Comparison of ENCODE assay signal across 9 cellular contexts in the genomic region with DNA sequence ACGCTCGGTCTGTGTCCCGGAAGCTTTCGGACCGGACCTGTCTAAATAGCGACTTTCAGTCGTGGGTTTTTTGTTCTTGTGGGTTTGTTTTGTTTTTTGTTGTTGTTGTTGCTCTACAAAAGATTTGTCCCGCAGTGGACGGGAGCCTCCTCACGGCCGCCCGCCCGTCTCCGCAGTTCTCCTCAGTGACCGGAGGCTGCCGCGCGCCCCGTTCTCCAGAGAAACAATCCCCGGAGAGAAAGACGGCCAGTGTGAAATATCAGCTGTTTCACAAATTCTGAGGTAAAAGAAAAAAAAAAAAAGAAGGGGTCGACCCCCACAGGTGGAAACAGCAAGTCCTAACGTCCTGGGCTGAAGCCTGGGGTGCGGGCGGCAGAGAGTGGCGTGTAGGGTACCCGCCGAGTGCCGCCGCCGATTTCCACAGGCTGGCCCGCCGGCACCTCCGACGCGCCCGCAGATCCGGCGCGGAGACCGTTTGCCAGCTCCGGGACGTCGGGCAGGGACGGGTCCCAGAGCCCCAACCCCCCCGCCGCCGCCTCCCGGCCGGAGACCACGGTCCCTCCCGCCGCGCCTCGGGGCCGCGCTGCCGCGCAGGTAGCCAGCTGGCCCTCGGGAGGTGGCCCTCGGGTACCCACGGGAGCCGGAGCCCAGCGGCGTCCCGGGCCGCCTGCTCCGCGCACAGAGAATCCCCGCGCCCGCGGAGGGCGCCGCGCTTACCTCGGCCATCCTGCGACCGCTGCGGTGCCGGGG. TPM values are rescaled to one million over a fixed set of nuclear protein-coding genes. Genes with fewer than 3 reads are reported as not detected.
DNase-seq lines count a peak whose midpoint lies in the region; ATAC-seq and TF ChIP-seq lines count a peak whose summit lies in the region.
"Had no signal": no experiment of that assay in that cellular context is flagged by ENCODE, and none has a peak within 500 bp of the region (broad histone marks: within the 10 kb centered on the region; RNA-seq: fewer than 3 reads in every experiment).

No MANE protein-coding gene starts in this region.

- in situ Hi-C loops in brain microvascular endothelial cell (cut with HindIII; ENCODE audit: low pct_ligation_motif_present, low sequenced_read_pairs) = no loop called here

- no peaks in the 10 kb centered on the region for H3K9me3 Mint-ChIP-seq in T-helper 1 cell treated with Interleukin-12 subunit alpha and Interleukin-12 subunit beta and Interleukin-4 antibody, amounts not matched to agents 30 μg/mL and 1 μg/mL, for 36 hours

- H3K27me3 ChIP-seq in brain microvascular endothelial cell (replicated peaks) (no peaks in the 10 kb centered on the region), thoracic aorta (replicated peaks; ENCODE audit: insufficient read depth) (peaks cover 18% of the 10 kb centered on the region)
- H3K27me3 ChIP-seq: BLaER1 treated with 17β-estradiol and CSF1 and Interleukin-3, amounts not matched to agents 10 nM and 100 nM had no signal

- H3K4me1 Mint-ChIP-seq in T-helper 1 cell treated with Interleukin-12 subunit alpha and Interleukin-12 subunit beta and Interleukin-4 antibody, amounts not matched to agents 30 μg/mL and 1 μg/mL, for 36 hours (ENCODE audit: low read depth) = peaks cover 3% of the 10 kb centered on the region

- no peaks in the 10 kb centered on the region for H3K36me3 Mint-ChIP-seq in T-helper 1 cell treated with Interleukin-12 subunit alpha and Interleukin-12 subunit beta and Interleukin-4 antibody, amounts not matched to agents 30 μg/mL and 1 μg/mL, for 36 hours (ENCODE audit: low read depth)

- peak overlapping the region; percentile 16 for H3K27ac ChIP-seq in brain microvascular endothelial cell
- H3K27ac ChIP-seq in thoracic aorta = no peak overlapping the region
- H3K27ac ChIP-seq: BLaER1 treated with 17β-estradiol and CSF1 and Interleukin-3, amounts not matched to agents 10 nM and 100 nM had no signal

- DNase-seq in T-helper 1 cell (no peak), brain microvascular endothelial cell (no peak), islet precursor cell (peak; percentile 56), thoracic aorta (ENCODE audit: low spot score) (no peak), SK-N-DZ (ENCODE audit: low spot score) (no peak), NCI-H1694 treated with DMSO at 0.1 percent for 48 hours (lab: John Stamatoyannopoulos, UW) (no peak)
- DNase-seq in stimulated activated naive CD4-positive, alpha-beta T cell treated with Interleukin-2 at 50 U/mL for 16 hours (lab: John Stamatoyannopoulos, UW) = no peak

- ATAC-seq in thoracic aorta (ENCODE audit: insufficient number of reproducible peaks, low FRiP score, low read depth) = no peak

- no peaks in the 10 kb centered on the region for H3K9me3 ChIP-seq in thoracic aorta

- H3K27ac Mint-ChIP-seq in T-helper 1 cell treated with Interleukin-12 subunit alpha and Interleukin-12 subunit beta and Interleukin-4 antibody, amounts not matched to agents 30 μg/mL and 1 μg/mL, for 36 hours = peak overlapping the region; percentile 19

- H3K4me3 ChIP-seq in brain microvascular endothelial cell (ENCODE audit: low read depth, low read length) (peak overlapping the region; percentile 78), thoracic aorta (peak overlapping the region; percentile 67)
- H3K4me3 ChIP-seq: BLaER1 treated with 17β-estradiol and CSF1 and Interleukin-3, amounts not matched to agents 10 nM and 100 nM had no signal

- peaks cover 82% of the 10 kb centered on the region for H3K27me3 Mint-ChIP-seq in T-helper 1 cell treated with Interleukin-12 subunit alpha and Interleukin-12 subunit beta and Interleukin-4 antibody, amounts not matched to agents 30 μg/mL and 1 μg/mL, for 36 hours (ENCODE audit: low read depth)

- H3K36me3 ChIP-seq in brain microvascular endothelial cell (replicated peaks) = no peaks in the 10 kb centered on the region
- H3K36me3 ChIP-seq in thoracic aorta = no peaks in the 10 kb centered on the region
- H3K36me3 ChIP-seq: BLaER1 treated with 17β-estradiol and CSF1 and Interleukin-3, amounts not matched to agents 10 nM and 100 nM had no signal

- TF ChIP-seq CTCF in brain microvascular endothelial cell (IDR thresholded peaks at IDR 0.05; ENCODE audit: low read depth, low read length, missing control alignments) = no peak
- TF ChIP-seq CTCF in thoracic aorta (IDR thresholded peaks at IDR 0.05) = no peak

- H3K4me1 ChIP-seq in thoracic aorta (ENCODE audit: control insufficient read depth in 1 of 2, low read depth in 2 of 2) = peaks cover 7 to 9% of the 10 kb centered on the region in 2 donors
- H3K4me1 ChIP-seq: BLaER1 treated with 17β-estradiol and CSF1 and Interleukin-3, amounts not matched to agents 10 nM and 100 nM had no signal

- no peak overlapping the region for H3K4me3 Mint-ChIP-seq in T-helper 1 cell treated with Interleukin-12 subunit alpha and Interleukin-12 subunit beta and Interleukin-4 antibody, amounts not matched to agents 30 μg/mL and 1 μg/mL, for 36 hours

RNA-seq across cellular contexts. Expression of gene BNC1, which starts 0.5 kb away (rescaled TPM):
- total RNA-seq in thoracic aorta = 1 to 10 TPM in 1 of 2 donors, under 1 TPM in 1; 0.49 to 1.2 TPM
- polyA plus RNA-seq in SK-N-DZ (2014; cell fraction: cytosol; rRNA removed) = 0.03 TPM in 2 replicates
- 0.22 TPM in 1 of 2 replicates, not detected in the other for polyA plus RNA-seq in SK-N-DZ (2014; cell fraction: nucleus; rRNA removed)
